ENCODE assay signal across 17 cellular contexts in genomic region chr4:173696011-173696410, GRCh38.
DNase-seq lines count a peak whose midpoint lies in the region; ATAC-seq, FAIRE-seq and TF ChIP-seq lines count a peak whose summit lies in the region.
"Had no signal": no experiment of that assay in that cellular context is flagged by ENCODE, and none has a peak within 500 bp of the region (broad histone marks: within the 10 kb centered on the region; RNA-seq: fewer than 3 reads in every experiment).

No MANE protein-coding gene starts in this region.

- H2BK120ac ChIP-seq in mesenchymal stem cell (ENCODE audit: low read depth, low read length): no peak overlapping the region

- no peak overlapping the region for H3K4ac ChIP-seq in mesenchymal stem cell (ENCODE audit: low read depth in 1 of 2, low read length in 2 of 2)

- no peak overlapping the region for H4K91ac ChIP-seq in mesenchymal stem cell (ENCODE audit: low read length)

- H3K27ac ChIP-seq in left ventricle myocardium inferior (replicated peaks) (peak overlapping the region; percentile 88), right atrium auricular region (peak overlapping the region in 1 of 2 donors; percentile 73), mesenchymal stem cell (ENCODE audit: low read length, poor library complexity, severe bottlenecking) (no peak overlapping the region), small intestine (ENCODE audit: low read depth in 1 of 2, low read length in 1 of 2) (no peak overlapping the region)
- H3K27ac ChIP-seq in CD4-positive, alpha-beta T cell (ENCODE audit: low read depth, low read length): no peak overlapping the region
- H3K27ac ChIP-seq: BLaER1, GM23248 had no signal

- CTCF ChIA-PET in CD4-positive, alpha-beta T cell (lab: Charles Lee): no interaction called here

- H3K9ac ChIP-seq in mesenchymal stem cell (ENCODE audit: low read length): no peak overlapping the region
- H3K9ac ChIP-seq: BLaER1, GM23248 had no signal

- no peak overlapping the region for H3K14ac ChIP-seq in mesenchymal stem cell (ENCODE audit: low read length in 2 of 2)

- H3K9me3 Mint-ChIP-seq in CD4-positive, alpha-beta T cell: peaks cover 2% of the 10 kb centered on the region
- H3K9me3 Mint-ChIP-seq: CD14-positive monocyte; CD8-positive, alpha-beta T cell had no signal

- H4K8ac ChIP-seq in mesenchymal stem cell (ENCODE audit: low read length): no peak overlapping the region

- no peak overlapping the region for H3K4me3 ChIP-seq in left ventricle myocardium inferior
- no peak overlapping the region for H3K4me3 ChIP-seq in right atrium auricular region
- H3K4me3 ChIP-seq in fibroblast of villous mesenchyme (ENCODE audit: low read depth, low read length): no peak overlapping the region
- no peak overlapping the region for H3K4me3 ChIP-seq in mesenchymal stem cell (ENCODE audit: insufficient read depth in 1 of 2, low read depth in 1 of 2, low read length in 2 of 2)
- H3K4me3 ChIP-seq in small intestine (ENCODE audit: low read depth in 1 of 2, low read length in 2 of 2): no peak overlapping the region
- H3K4me3 ChIP-seq: BLaER1, GM23248, HAP-1 had no signal

- no peak overlapping the region for H3K23ac ChIP-seq in mesenchymal stem cell (ENCODE audit: low read length in 2 of 2)

- no peaks in the 10 kb centered on the region for H3K79me1 ChIP-seq in mesenchymal stem cell (replicated peaks; ENCODE audit: low read length, poor library complexity, severe bottlenecking)

- H3K4me1 ChIP-seq in left ventricle myocardium inferior: peaks cover 25% of the 10 kb centered on the region
- H3K4me1 ChIP-seq in right atrium auricular region: peaks cover 0 to 8% of the 10 kb centered on the region in 2 donors
- H3K4me1 ChIP-seq in mesenchymal stem cell (ENCODE audit: control insufficient read depth, insufficient read depth, low read depth, low read length): no peaks in the 10 kb centered on the region
- no peaks in the 10 kb centered on the region for H3K4me1 ChIP-seq in small intestine (ENCODE audit: control insufficient read depth in 2 of 2, insufficient read depth in 1 of 2, low read depth in 1 of 2, low read length in 1 of 2)
- H3K4me1 ChIP-seq: BLaER1, HAP-1 had no signal

- H3K18ac ChIP-seq in mesenchymal stem cell (ENCODE audit: low read depth in 1 of 2, low read length in 2 of 2): no peak overlapping the region

- no peaks in the 10 kb centered on the region for H3K27me3 Mint-ChIP-seq in CD4-positive, alpha-beta T cell

- no peak overlapping the region for H2BK5ac ChIP-seq in mesenchymal stem cell (ENCODE audit: low read depth, low read length, poor library complexity, severe bottlenecking)

- no peak overlapping the region for H3K4me2 ChIP-seq in mesenchymal stem cell (ENCODE audit: low read length, poor library complexity, severe bottlenecking)
- H3K4me2 ChIP-seq: BLaER1 had no signal

- no peak overlapping the region for H3K4me3 Mint-ChIP-seq in CD4-positive, alpha-beta T cell
- H3K4me3 Mint-ChIP-seq: CD14-positive monocyte; CD8-positive, alpha-beta T cell had no signal

- H2BK15ac ChIP-seq in mesenchymal stem cell (ENCODE audit: low read depth, poor library complexity, severe bottlenecking): no peak overlapping the region

- DNase-seq in left ventricle myocardium inferior (no peak), right atrium auricular region (ENCODE audit: low spot score) (no peak), fibroblast of villous mesenchyme (ENCODE audit: low read depth) (peak; percentile 57), mesenchymal stem cell (peak; percentile 14), small intestine (peak; percentile 15)
- no peak for DNase-seq in CD4-positive, alpha-beta T cell
- DNase-seq: 8988T; Calu3; CD8-positive, alpha-beta T cell; DMS79 treated with DMSO at 0.1 percent for 48 hours; GF-D8; GM23248 had no signal

- no peak for FAIRE-seq in small intestine (lab: Jason Lieb, UNC)

- intact Hi-C loops in left ventricle myocardium inferior (cut with micrococcal nuclease): no loop called here
- intact Hi-C loops in CD4-positive, alpha-beta T cell (cut with DNase I, micrococcal nuclease): no loop called here

- no peak overlapping the region for H2AK5ac ChIP-seq in mesenchymal stem cell (ENCODE audit: low read length, severe bottlenecking)

- H3K9me3 ChIP-seq in left ventricle myocardium inferior (replicated peaks) (no peaks in the 10 kb centered on the region), right atrium auricular region (no peaks in the 10 kb centered on the region), mesenchymal stem cell (ENCODE audit: control insufficient read depth, low read length) (no peaks in the 10 kb centered on the region), small intestine (ENCODE audit: control insufficient read depth, low read depth) (no peaks in the 10 kb centered on the region)
- no peaks in the 10 kb centered on the region for H3K9me3 ChIP-seq in CD4-positive, alpha-beta T cell (ENCODE audit: control insufficient read depth, low read length)
- H3K9me3 ChIP-seq: BLaER1, HAP-1 had no signal

- ATAC-seq in HG02973 (IDR thresholded peaks at IDR 0.05; ENCODE audit: unreplicated experiment) (no peak), GM21529 (IDR thresholded peaks at IDR 0.05; ENCODE audit: unreplicated experiment) (no peak)
- no peak for ATAC-seq in CD4-positive, alpha-beta T cell (ENCODE audit: poor library complexity)
- ATAC-seq: CD8-positive, alpha-beta T cell had no signal

- H2AFZ ChIP-seq in mesenchymal stem cell (ENCODE audit: low read depth, low read length): no peak overlapping the region
- H2AFZ ChIP-seq: GM23248 had no signal

- H3K27ac Mint-ChIP-seq in CD4-positive, alpha-beta T cell: no peak overlapping the region
- H3K27ac Mint-ChIP-seq: CD14-positive monocyte; CD8-positive, alpha-beta T cell had no signal

- H3K36me3 ChIP-seq in left ventricle myocardium inferior (no peaks in the 10 kb centered on the region), right atrium auricular region (no peaks in the 10 kb centered on the region), mesenchymal stem cell (ENCODE audit: control insufficient read depth in 1 of 2, insufficient read depth in 2 of 2, low read depth in 1 of 2, low read length in 2 of 2) (no peaks in the 10 kb centered on the region), small intestine (ENCODE audit: control insufficient read depth in 2 of 2, insufficient read depth in 2 of 2, low read length in 2 of 2) (no peaks in the 10 kb centered on the region)
- H3K36me3 ChIP-seq: BLaER1, HAP-1 had no signal

- TF ChIP-seq CTCF in left ventricle myocardium inferior (IDR thresholded peaks at IDR 0.05; ENCODE audit: borderline replicate concordance) (no peak), right atrium auricular region (IDR thresholded peaks at IDR 0.05) (no peak), fibroblast of villous mesenchyme (IDR thresholded peaks at IDR 0.05; ENCODE audit: insufficient read depth, low read depth, low read length) (no peak)
- TF ChIP-seq CTCF in CD4-positive, alpha-beta T cell (IDR thresholded peaks at IDR 0.05): no peak

- POLR2A ChIA-PET in CD4-positive, alpha-beta T cell (lab: Charles Lee): no interaction called here

- H2BK12ac ChIP-seq in mesenchymal stem cell (ENCODE audit: low read length in 2 of 2): no peak overlapping the region

- 88% methylated on average over 4 of the region's 5 CpGs for WGBS in mesenchymal stem cell
- 7 to 44% (median 24%) methylated on average over 5 of the region's 5 CpGs for WGBS in small intestine, 3 donors

- H3K27me3 ChIP-seq in left ventricle myocardium inferior (ENCODE audit: low read depth): no peaks in the 10 kb centered on the region
- H3K27me3 ChIP-seq in right atrium auricular region: no peaks in the 10 kb centered on the region
- H3K27me3 ChIP-seq in mesenchymal stem cell (ENCODE audit: control insufficient read depth in 1 of 2, insufficient read depth in 1 of 2, low read length in 2 of 2): no peaks in the 10 kb centered on the region
- H3K27me3 ChIP-seq in small intestine (ENCODE audit: control insufficient read depth in 2 of 2, insufficient read depth in 2 of 2, low read length in 2 of 2): no peaks in the 10 kb centered on the region
- H3K27me3 ChIP-seq in CD4-positive, alpha-beta T cell (ENCODE audit: control insufficient read depth, insufficient read depth, low read length): no peaks in the 10 kb centered on the region
- H3K27me3 ChIP-seq: BLaER1 had no signal

- H3K4me1 Mint-ChIP-seq in CD4-positive, alpha-beta T cell (ENCODE audit: low read depth): no peaks in the 10 kb centered on the region
- H3K4me1 Mint-ChIP-seq: CD14-positive monocyte had no signal

- no peaks in the 10 kb centered on the region for H3K36me3 Mint-ChIP-seq in CD4-positive, alpha-beta T cell (ENCODE audit: low read depth)
- H3K36me3 Mint-ChIP-seq: CD14-positive monocyte; CD8-positive, alpha-beta T cell had no signal

Comparison
In these comparisons a context has a peak if more than half of its experiments do, and no peak if none do; other contexts are left out.
1. DNase-seq: peak in fibroblast of villous mesenchyme (single experiment), mesenchymal stem cell (single experiment) and small intestine (single experiment); none in left ventricle myocardium inferior (single experiment), right atrium auricular region (single experiment) and CD4-positive, alpha-beta T cell (0 of 10).